ENCODE assay signal across 17 cellular contexts in genomic region chr21:40846057-40846456, GRCh38. TPM values are rescaled to one million over a fixed set of nuclear protein-coding genes. Genes with fewer than 3 reads are reported as not detected.
A peak's percentile ranks its signal among the peaks of the same experiment; 100 is the strongest.
DNase-seq lines count a peak whose midpoint lies in the region; ATAC-seq lines count a peak whose summit lies in the region.
"Had no signal": no experiment of that assay in that cellular context is flagged by ENCODE, and none has a peak within 500 bp of the region (broad histone marks: within the 10 kb centered on the region; RNA-seq: fewer than 3 reads in every experiment).

No MANE protein-coding gene starts in this region.

- peak; percentile 69 for DNase-seq in DMS79 treated with DMSO at 0.1 percent for 48 hours (lab: John Stamatoyannopoulos, UW)
- DNase-seq in DMS79 (lab: John Stamatoyannopoulos, UW): no peak
- DNase-seq in NCI-H345 treated with DMSO at 0.1 percent for 48 hours (lab: John Stamatoyannopoulos, UW; ENCODE audit: unreplicated experiment): peak; percentile 22
- DNase-seq in cerebellar cortex (ENCODE audit: low spot score): peak; percentile 22
- peak; percentile 47 for DNase-seq in retina
- DNase-seq in iPS-NIHi7 (ENCODE audit: extremely low spot score): no peak
- no peak for DNase-seq in H7
- DNase-seq: activated CD4-positive, alpha-beta T cell treated with anti-CD3 and anti-CD28 coated beads, Interleukin-2, amount 10 ng/mL, durations not matched to agents 24 days and 14 days; activated naive CD4-positive, alpha-beta T cell treated with Interleukin-2 at 50 U/mL for 16 hours; islet precursor cell; mesenchymal stem cell; NCI-H1048 had no signal

- peaks cover 45% of the 10 kb centered on the region for H3K27me3 ChIP-seq in H7 (ENCODE audit: control insufficient read depth, insufficient read depth, low read length)

- no peak for ATAC-seq in GM21381 (IDR thresholded peaks at IDR 0.05; ENCODE audit: unreplicated experiment)
- ATAC-seq: HCT116, SK-N-SH treated with all-trans-retinoic acid at 6 μM for 48 hours had no signal

- H3K36me3 ChIP-seq in H7 (replicated peaks; ENCODE audit: control insufficient read depth, insufficient read depth, low read length): no peaks in the 10 kb centered on the region
- H3K36me3 ChIP-seq: upper lobe of left lung had no signal

- no peak overlapping the region for H3K4me3 ChIP-seq in H7 (ENCODE audit: insufficient read depth, low read depth, low read length)

RNA-seq across cellular contexts. Expression of gene DSCAM, which starts 0.9 kb away (rescaled TPM):
- 0.41 and 0.66 TPM in 2 replicates for total RNA-seq in H7 (2014; rRNA removed; shearing (Covaris generic))
- total RNA-seq: A172; activated CD4-positive, alpha-beta T cell treated with anti-CD3 and anti-CD28 coated beads, Interleukin-2, amount 10 ng/mL, durations not matched to agents 24 days and 14 days had no signal

Comparison
In these comparisons a context has a peak if more than half of its experiments do, and no peak if none do; other contexts are left out.
1. DNase-seq: peak in DMS79 treated with DMSO at 0.1 percent for 48 hours (single experiment), NCI-H345 treated with DMSO at 0.1 percent for 48 hours (single experiment), cerebellar cortex (single experiment) and retina (single experiment); none in DMS79 (single experiment), iPS-NIHi7 (single experiment) and H7 (single experiment).